ENCODE assay signal across 15 cellular contexts in the genomic region with DNA sequence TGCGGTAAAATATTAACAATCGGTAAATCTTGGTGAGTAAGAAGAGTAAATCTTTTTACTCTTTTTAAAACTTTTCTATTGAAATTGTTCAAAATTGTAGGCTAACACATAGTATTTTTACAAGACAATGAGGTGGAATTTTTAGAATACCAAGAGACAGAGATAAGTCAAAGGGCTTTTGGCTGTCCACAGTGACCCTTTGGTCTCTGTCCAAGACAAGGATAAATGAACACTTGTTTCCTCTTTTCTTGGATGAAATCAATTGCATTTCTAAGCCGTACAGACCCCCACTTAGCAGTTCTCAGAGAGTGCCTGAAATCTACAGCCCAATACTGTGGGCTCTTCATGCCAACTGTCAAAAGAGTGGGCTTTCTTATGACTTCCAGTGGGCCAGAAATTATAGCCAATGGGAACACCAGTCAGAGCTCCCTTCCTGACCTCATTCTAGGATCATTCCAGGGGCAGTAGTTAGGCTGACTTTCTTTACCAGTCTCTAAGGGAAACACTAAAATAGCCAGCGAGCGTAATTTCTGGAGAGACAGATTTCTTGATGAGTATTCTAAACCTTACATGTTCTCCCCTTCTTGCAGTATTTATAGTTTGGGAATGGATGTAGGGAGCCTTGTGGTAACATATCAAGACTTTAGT.
DNase-seq lines count a peak whose midpoint lies in the region; ATAC-seq and TF ChIP-seq lines count a peak whose summit lies in the region.
"Had no signal": no experiment of that assay in that cellular context is flagged by ENCODE, and none has a peak within 500 bp of the region (broad histone marks: within the 10 kb centered on the region; RNA-seq: fewer than 3 reads in every experiment).

No MANE protein-coding gene starts in this region.

- peak overlapping the region in 3 of 7 donors; percentile 15 to 39 (median 20) for H3K4me3 Mint-ChIP-seq in CD8-positive, alpha-beta memory T cell
- H3K4me3 Mint-ChIP-seq in neural crest cell = peak overlapping the region; percentile 48
- H3K4me3 Mint-ChIP-seq in activated CD8-positive, alpha-beta T cell treated with anti-CD3 and anti-CD28 coated beads, Interleukin-2, amount 10 ng/mL, durations not matched to agents 7 days and 5 days = no peak overlapping the region
- H3K4me3 Mint-ChIP-seq: CD8-positive, alpha-beta T cell had no signal

- H3K4me1 ChIP-seq in CD8-positive, alpha-beta memory T cell (ENCODE audit: insufficient read depth, low read length) = no peaks in the 10 kb centered on the region

- H3K27me3 Mint-ChIP-seq in CD8-positive, alpha-beta memory T cell = no peaks in the 10 kb centered on the region
- no peaks in the 10 kb centered on the region for H3K27me3 Mint-ChIP-seq in neural crest cell (ENCODE audit: low read depth)
- H3K27me3 Mint-ChIP-seq in activated CD8-positive, alpha-beta T cell treated with anti-CD3 and anti-CD28 coated beads, Interleukin-2, amount 10 ng/mL, durations not matched to agents 7 days and 5 days (ENCODE audit: low read depth) = no peaks in the 10 kb centered on the region

- DNase-seq in CD8-positive, alpha-beta memory T cell = no peak
- DNase-seq in SK-N-MC (ENCODE audit: low read depth, low spot score) (no peak), fibroblast of the aortic adventitia (ENCODE audit: low read depth) (peak; percentile 59), neural crest cell (ENCODE audit: low read depth, low spot score) (no peak), H7 (no peak)
- DNase-seq in activated CD8-positive, alpha-beta T cell treated with anti-CD3 and anti-CD28 coated beads, Interleukin-2, amount 10 ng/mL, durations not matched to agents 7 days and 5 days = no peak
- DNase-seq: CD8-positive, alpha-beta T cell; DMS79; GOT3; NCI-H1436 treated with DMSO at 0.1 percent for 48 hours; NCI-H2029 treated with DMSO at 0.1 percent for 48 hours; NCI-H510A had no signal

- no peaks in the 10 kb centered on the region for H3K27me3 ChIP-seq in CD8-positive, alpha-beta memory T cell (ENCODE audit: insufficient read depth, low read length, poor library complexity, severe bottlenecking)
- no peaks in the 10 kb centered on the region for H3K27me3 ChIP-seq in H7 (ENCODE audit: control insufficient read depth, insufficient read depth, low read length)

- H3K9me3 Mint-ChIP-seq in CD8-positive, alpha-beta memory T cell = no peaks in the 10 kb centered on the region
- H3K9me3 Mint-ChIP-seq in neural crest cell = peaks cover 6% of the 10 kb centered on the region
- no peaks in the 10 kb centered on the region for H3K9me3 Mint-ChIP-seq in activated CD8-positive, alpha-beta T cell treated with anti-CD3 and anti-CD28 coated beads, Interleukin-2, amount 10 ng/mL, durations not matched to agents 7 days and 5 days (ENCODE audit: insufficient read depth)
- H3K9me3 Mint-ChIP-seq: CD8-positive, alpha-beta T cell had no signal

- CTCF ChIA-PET in CD8-positive, alpha-beta memory T cell (lab: Charles Lee) = no interaction called here
- CTCF ChIA-PET in activated CD8-positive, alpha-beta T cell treated with anti-CD3 and anti-CD28 coated beads, Interleukin-2, amount 10 ng/mL, durations not matched to agents 7 days and 5 days (lab: Charles Lee) = no interaction called here

- H3K36me3 ChIP-seq in CD8-positive, alpha-beta memory T cell (ENCODE audit: insufficient read depth, low read length) = no peaks in the 10 kb centered on the region
- no peaks in the 10 kb centered on the region for H3K36me3 ChIP-seq in SK-N-MC (ENCODE audit: insufficient read depth, low read length)
- no peaks in the 10 kb centered on the region for H3K36me3 ChIP-seq in H7 (replicated peaks; ENCODE audit: control insufficient read depth, insufficient read depth, low read length)

- no peak overlapping the region for H3K9ac ChIP-seq in SK-N-MC (ENCODE audit: insufficient read length)
- H3K9ac ChIP-seq: KMS-11 had no signal

- H3K9me3 ChIP-seq in CD8-positive, alpha-beta memory T cell (ENCODE audit: low read length) = no peaks in the 10 kb centered on the region
- no peaks in the 10 kb centered on the region for H3K9me3 ChIP-seq in SK-N-MC (ENCODE audit: low read depth, low read length)

- TF ChIP-seq CTCF in fibroblast of the aortic adventitia (IDR thresholded peaks at IDR 0.05; ENCODE audit: insufficient read depth, low read length) = no peak
- TF ChIP-seq CTCF in neural crest cell (conservative IDR thresholded peaks at IDR 0.05) = no peak

- H3K27ac Mint-ChIP-seq in CD8-positive, alpha-beta memory T cell = peak overlapping the region in 5 of 8 donors; percentile 33 to 83 (median 52)
- H3K27ac Mint-ChIP-seq in neural crest cell (ENCODE audit: unreplicated experiment) = peak overlapping the region; percentile 82
- no peak overlapping the region for H3K27ac Mint-ChIP-seq in activated CD8-positive, alpha-beta T cell treated with anti-CD3 and anti-CD28 coated beads, Interleukin-2, amount 10 ng/mL, durations not matched to agents 7 days and 5 days
- H3K27ac Mint-ChIP-seq: CD8-positive, alpha-beta T cell had no signal

- H3K4me1 Mint-ChIP-seq in CD8-positive, alpha-beta memory T cell = peaks cover 12 to 24% (median 12%) of the 10 kb centered on the region in 3 donors
- peaks cover 69% of the 10 kb centered on the region for H3K4me1 Mint-ChIP-seq in neural crest cell
- H3K4me1 Mint-ChIP-seq in activated CD8-positive, alpha-beta T cell treated with anti-CD3 and anti-CD28 coated beads, Interleukin-2, amount 10 ng/mL, durations not matched to agents 7 days and 5 days (ENCODE audit: low read depth) = peaks cover 8% of the 10 kb centered on the region

- no peak overlapping the region for H3K4me3 ChIP-seq in CD8-positive, alpha-beta memory T cell (ENCODE audit: low read length)
- H3K4me3 ChIP-seq in SK-N-MC (no peak overlapping the region), fibroblast of the aortic adventitia (ENCODE audit: low read depth, low read length) (no peak overlapping the region), H7 (ENCODE audit: insufficient read depth, low read depth, low read length) (no peak overlapping the region)

- ATAC-seq in HG02981 (IDR thresholded peaks at IDR 0.05; ENCODE audit: unreplicated experiment) = no peak
- no peak for ATAC-seq in activated CD8-positive, alpha-beta T cell treated with anti-CD3 and anti-CD28 coated beads, Interleukin-2, amount 10 ng/mL, durations not matched to agents 7 days and 5 days
- ATAC-seq in GM18520 (IDR thresholded peaks at IDR 0.05; ENCODE audit: unreplicated experiment) = no peak
- ATAC-seq: CD8-positive, alpha-beta T cell had no signal

- H3K27ac ChIP-seq in CD8-positive, alpha-beta memory T cell (ENCODE audit: low read depth, low read length) = no peak overlapping the region
- peak overlapping the region; percentile 22; the same call in 1 of the 2 replicates for H3K27ac ChIP-seq in SK-N-MC
- H3K27ac ChIP-seq: KMS-11 had no signal

- POLR2A ChIA-PET in CD8-positive, alpha-beta memory T cell (lab: Charles Lee) = no interaction called here
- POLR2A ChIA-PET in activated CD8-positive, alpha-beta T cell treated with anti-CD3 and anti-CD28 coated beads, Interleukin-2, amount 10 ng/mL, durations not matched to agents 7 days and 5 days (lab: Charles Lee) = no interaction called here

- peaks cover 6 to 19% (median 12%) of the 10 kb centered on the region in 3 donors for H3K36me3 Mint-ChIP-seq in CD8-positive, alpha-beta memory T cell
- H3K36me3 Mint-ChIP-seq in neural crest cell (ENCODE audit: low read depth) = peaks cover 11% of the 10 kb centered on the region
- no peaks in the 10 kb centered on the region for H3K36me3 Mint-ChIP-seq in activated CD8-positive, alpha-beta T cell treated with anti-CD3 and anti-CD28 coated beads, Interleukin-2, amount 10 ng/mL, durations not matched to agents 7 days and 5 days (ENCODE audit: low read depth)
